8 cellular contexts compared by ENCODE assay signal in the genomic region with DNA sequence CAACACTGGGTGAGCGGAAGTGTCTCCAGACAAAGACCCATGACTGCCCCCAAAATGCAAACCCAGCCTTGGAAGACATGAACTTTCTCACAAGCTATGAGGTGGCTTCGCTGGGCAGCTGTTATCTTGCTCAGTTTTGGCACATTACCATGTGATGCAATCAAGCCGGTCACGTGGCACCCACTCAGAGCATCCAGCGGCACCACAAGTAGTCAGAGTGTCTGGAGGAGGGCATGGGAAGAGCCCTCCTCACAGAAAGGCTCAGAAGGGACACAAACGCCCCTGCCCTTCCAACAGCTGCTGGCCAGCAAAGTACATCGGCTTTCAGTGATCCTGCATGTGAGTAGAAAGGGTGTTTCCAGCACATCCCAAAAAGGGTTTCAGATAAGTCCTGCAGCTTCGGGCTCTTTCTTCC.
A peak's percentile ranks its signal among the peaks of the same experiment; 100 is the strongest.
DNase-seq lines count a peak whose midpoint lies in the region; ATAC-seq, FAIRE-seq and TF ChIP-seq lines count a peak whose summit lies in the region.

No MANE protein-coding gene starts in this region.

- TF ChIP-seq CTCF in BJ (IDR thresholded peaks at IDR 0.05; ENCODE audit: insufficient read depth, low read depth, low read length) (no peak), K562 (IDR thresholded peaks at IDR 0.05 in 2 of 3, conservative IDR thresholded peaks at IDR 0.05 in 1 of 3; ENCODE audit: insufficient read depth in 2 of 3, low read depth in 1 of 3, low read length in 3 of 3) (no peak)

- CTCF ChIA-PET in BJ (lab: Yijun Ruan, JAX) (interaction anchor here (0.8 to 1.4 kb wide), 2 partner anchors 12 to 13 kb away, joined by 3 to 4 read pairs; no protein-coding TSS in a partner anchor), K562 (lab: Yijun Ruan, JAX; ENCODE audit: low intra/inter-chr PET ratio) (no interaction called here)

- H3K9me3 ChIP-seq in K562 (replicated peaks; ENCODE audit: control insufficient read depth, insufficient read depth, low read depth, low read length) = no peaks in the 10 kb centered on the region

- H3K4me1 ChIP-seq in K562 (replicated peaks in 1 of 2; ENCODE audit: control insufficient read depth in 2 of 2, insufficient read depth in 2 of 2, low read length in 2 of 2) = peaks cover 14 to 36% of the 10 kb centered on the region in 2 experiments; a peak in 4 of 5 replicates

- in situ Hi-C loops in K562 (cut with MboI) = loop anchor here (10.0 kb wide), 1 partner anchor 329 kb away; no protein-coding TSS in a partner anchor

- no peak overlapping the region for H3K9ac ChIP-seq in K562 (ENCODE audit: insufficient read depth in 1 of 2, low read depth in 2 of 2, low read length in 2 of 2)

- POLR2A ChIA-PET in BJ (lab: Charles Lee) (no interaction called here), K562 (lab: Yijun Ruan, JAX) (interaction anchor here (0.5 to 3.7 kb wide), 8 partner anchors 9 to 329 kb away, joined by 3 to 11 read pairs (median 4); no protein-coding TSS in a partner anchor)

- FAIRE-seq in K562 (lab: Jason Lieb, UNC) = no peak

- H3K36me3 ChIP-seq in BJ (ENCODE audit: control insufficient read depth, insufficient read depth, low read length) = no peaks in the 10 kb centered on the region
- H3K36me3 ChIP-seq in K562 (ENCODE audit: control insufficient read depth, insufficient read depth, low read length) = no peaks in the 10 kb centered on the region

- no peaks in the 10 kb centered on the region for H3K27me3 ChIP-seq in BJ (ENCODE audit: control insufficient read depth, insufficient read depth, low read length)
- no peaks in the 10 kb centered on the region for H3K27me3 ChIP-seq in K562 (ENCODE audit: control insufficient read depth in 2 of 2, insufficient read depth in 2 of 2, low read length in 2 of 2)

- H3K4me1 Mint-ChIP-seq in stimulated activated naive CD8-positive, alpha-beta T cell treated with anti-CD3 and anti-CD28 coated beads, Interleukin-15, amount 100 ng/mL, for 72 hours = peaks cover 55% of the 10 kb centered on the region

- H3K27ac Mint-ChIP-seq in stimulated activated naive CD8-positive, alpha-beta T cell treated with anti-CD3 and anti-CD28 coated beads, Interleukin-15, amount 100 ng/mL, for 72 hours = no peak overlapping the region

- intact Hi-C loops in K562 (cut with micrococcal nuclease) = loop anchor here (5.0 kb wide), 1 partner anchor 112 kb away; no protein-coding TSS in a partner anchor

- no peak overlapping the region for H3K4me3 Mint-ChIP-seq in stimulated activated naive CD8-positive, alpha-beta T cell treated with anti-CD3 and anti-CD28 coated beads, Interleukin-15, amount 100 ng/mL, for 72 hours

- no peaks in the 10 kb centered on the region for H3K9me1 ChIP-seq in K562 (ENCODE audit: control insufficient read depth, insufficient read depth, low read length)

- no peaks in the 10 kb centered on the region for H3K27me3 Mint-ChIP-seq in stimulated activated naive CD8-positive, alpha-beta T cell treated with anti-CD3 and anti-CD28 coated beads, Interleukin-15, amount 100 ng/mL, for 72 hours

- DNase-seq in BJ (ENCODE audit: low read depth) (peak; percentile 41), NCI-H2029 treated with DMSO at 0.1 percent for 48 hours (lab: John Stamatoyannopoulos, UW) (peak; percentile 75), K562 (ENCODE audit: extremely low read depth in 1 of 4, low spot score in 3 of 4) (peak in 2 of 4 experiments; percentile 27 to 66), mucosa of gallbladder (ENCODE audit: low spot score) (peak; percentile 89), NCI-H82 (lab: John Stamatoyannopoulos, UW) (no peak)
- DNase-seq in activated naive CD4-positive, alpha-beta T cell treated with Interleukin-2 at 50 U/mL for 16 hours = no peak
- DNase-seq in stimulated activated naive CD8-positive, alpha-beta T cell treated with anti-CD3 and anti-CD28 coated beads, Interleukin-15, amount 100 ng/mL, for 72 hours = no peak

- BruUV-seq in K562 (replicated peaks; lab: Mats Ljungman, UMichigan) = no TSS peak

- H3K27ac ChIP-seq in K562 (ENCODE audit: extremely low read depth, low read depth, low read length) = no peak overlapping the region

- no peak for TF ChIP-seq POLR2A in K562 (conservative IDR thresholded peaks at IDR 0.05)

- peak overlapping the region; percentile 40 for H3K4me2 ChIP-seq in K562 (ENCODE audit: insufficient read depth, low read length)

- peak in 1 of 2 experiments; percentile 16; a peak in 1 of 4 replicates for TF ChIP-seq RAD21 in K562 (CRISPR knock-in tag; conservative IDR thresholded peaks at IDR 0.05 in 1 of 2, IDR thresholded peaks at IDR 0.05 in 1 of 2)

- no peak overlapping the region for H3K4me3 ChIP-seq in BJ (ENCODE audit: low read depth, low read length)
- no peak overlapping the region for H3K4me3 ChIP-seq in K562

- ATAC-seq in K562 = peak; percentile 69
- ATAC-seq in GM18502 (IDR thresholded peaks at IDR 0.05; ENCODE audit: poor library complexity, unreplicated experiment) = no peak
- ATAC-seq in stimulated activated naive CD8-positive, alpha-beta T cell treated with anti-CD3 and anti-CD28 coated beads, Interleukin-15, amount 100 ng/mL, for 72 hours = no peak

- no peak for TF ChIP-seq EP300 in K562 (IDR thresholded peaks at IDR 0.05; ENCODE audit: low read length)

- H2AFZ ChIP-seq in K562 (ENCODE audit: low read depth, low read length) = peak overlapping the region; percentile 57

- no peaks in the 10 kb centered on the region for H4K20me1 ChIP-seq in K562 (replicated peaks; ENCODE audit: control insufficient read depth, insufficient read depth, low read length)

- H3K9me3 Mint-ChIP-seq in stimulated activated naive CD8-positive, alpha-beta T cell treated with anti-CD3 and anti-CD28 coated beads, Interleukin-15, amount 100 ng/mL, for 72 hours = no peaks in the 10 kb centered on the region

- no peaks in the 10 kb centered on the region for H3K79me2 ChIP-seq in K562 (ENCODE audit: control insufficient read depth, insufficient read depth, low read length)

- WGBS in K562 (ENCODE audit: insufficient coverage, low coverage, missing lambda C conversion rate) = 14% methylated on average over 8 of the region's 8 CpGs

TF ChIP-seq in K562, 482 proteins besides CTCF, POLR2A, EP300 and RAD21 (continues in another document):
- peak; percentile 11 for TF ChIP-seq FOS (IDR thresholded peaks at IDR 0.05; ENCODE audit: extremely low read depth, insufficient read length)
- 0 out of 2 replicates have a peak, but pooled peaks have one; percentile 42 for TF ChIP-seq NR2C2 (CRISPR knock-in tag; IDR thresholded peaks at IDR 0.05)
- TF ChIP-seq NR2C2 (tag; IDR thresholded peaks at IDR 0.05) = 0 out of 2 replicates have a peak, but pooled peaks have one; percentile 46
- TF ChIP-seq RHOXF2B (CRISPR knock-in tag; conservative IDR thresholded peaks at IDR 0.05) = no peak
- peak; percentile 43; the same call in 1 of the 2 replicates for TF ChIP-seq SMARCE1 (IDR thresholded peaks at IDR 0.05)
- TF ChIP-seq GTF2F1 (IDR thresholded peaks at IDR 0.05; ENCODE audit: low read depth, low read length) = no peak
- no peak for TF ChIP-seq ZNF224 (CRISPR knock-in tag; IDR thresholded peaks at IDR 0.05)
- TF ChIP-seq ZC3H4 (CRISPR knock-in tag; IDR thresholded peaks at IDR 0.05; ENCODE audit: borderline replicate concordance) = no peak
- TF ChIP-seq SAP30 (IDR thresholded peaks at IDR 0.05; ENCODE audit: borderline replicate concordance, insufficient read depth, low read depth, low read length, poor library complexity, severe bottlenecking) = no peak
- no peak for TF ChIP-seq HDAC6 (IDR thresholded peaks at IDR 0.05; ENCODE audit: low read depth, low read length)
- peak; percentile 84 for TF ChIP-seq NFIC (IDR thresholded peaks at IDR 0.05)
- TF ChIP-seq, protein P1, sequence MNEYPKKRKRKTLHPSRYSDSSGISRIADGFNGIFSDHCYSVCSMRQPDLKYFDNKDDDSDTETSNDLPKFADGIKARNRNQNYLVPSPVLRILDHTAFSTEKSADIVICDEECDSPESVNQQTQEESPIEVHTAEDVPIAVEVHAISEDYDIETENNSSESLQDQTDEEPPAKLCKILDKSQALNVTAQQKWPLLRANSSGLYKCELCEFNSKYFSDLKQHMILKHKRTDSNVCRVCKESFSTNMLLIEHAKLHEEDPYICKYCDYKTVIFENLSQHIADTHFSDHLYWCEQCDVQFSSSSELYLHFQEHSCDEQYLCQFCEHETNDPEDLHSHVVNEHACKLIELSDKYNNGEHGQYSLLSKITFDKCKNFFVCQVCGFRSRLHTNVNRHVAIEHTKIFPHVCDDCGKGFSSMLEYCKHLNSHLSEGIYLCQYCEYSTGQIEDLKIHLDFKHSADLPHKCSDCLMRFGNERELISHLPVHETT (CRISPR knock-in tag; conservative IDR thresholded peaks at IDR 0.05 in 1 of 2, IDR thresholded peaks at IDR 0.05 in 1 of 2) = no peak; a peak in 1 of 4 replicates
- no peak for TF ChIP-seq CREB1 (IDR thresholded peaks at IDR 0.05)
- TF ChIP-seq CREB1 (CRISPR knock-in tag; IDR thresholded peaks at IDR 0.05) = peak; percentile 37; the same call in 1 of the 2 replicates
- TF ChIP-seq LCOR (CRISPR knock-in tag; IDR thresholded peaks at IDR 0.05) = peak; percentile 82
- TF ChIP-seq MEIS2 (IDR thresholded peaks at IDR 0.05; ENCODE audit: partially characterized antibody) = no peak
- TF ChIP-seq FOXJ3 (CRISPR knock-in tag; IDR thresholded peaks at IDR 0.05) = no peak
- TF ChIP-seq, protein P2, sequence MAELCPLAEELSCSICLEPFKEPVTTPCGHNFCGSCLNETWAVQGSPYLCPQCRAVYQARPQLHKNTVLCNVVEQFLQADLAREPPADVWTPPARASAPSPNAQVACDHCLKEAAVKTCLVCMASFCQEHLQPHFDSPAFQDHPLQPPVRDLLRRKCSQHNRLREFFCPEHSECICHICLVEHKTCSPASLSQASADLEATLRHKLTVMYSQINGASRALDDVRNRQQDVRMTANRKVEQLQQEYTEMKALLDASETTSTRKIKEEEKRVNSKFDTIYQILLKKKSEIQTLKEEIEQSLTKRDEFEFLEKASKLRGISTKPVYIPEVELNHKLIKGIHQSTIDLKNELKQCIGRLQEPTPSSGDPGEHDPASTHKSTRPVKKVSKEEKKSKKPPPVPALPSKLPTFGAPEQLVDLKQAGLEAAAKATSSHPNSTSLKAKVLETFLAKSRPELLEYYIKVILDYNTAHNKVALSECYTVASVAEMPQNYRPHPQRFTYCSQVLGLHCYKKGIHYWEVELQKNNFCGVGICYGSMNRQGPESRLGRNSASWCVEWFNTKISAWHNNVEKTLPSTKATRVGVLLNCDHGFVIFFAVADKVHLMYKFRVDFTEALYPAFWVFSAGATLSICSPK (IDR thresholded peaks at IDR 0.05; ENCODE audit: borderline replicate concordance) = no peak
- no peak for TF ChIP-seq PYGO2 (tag; IDR thresholded peaks at IDR 0.05)
- no peak for TF ChIP-seq CHD1 (IDR thresholded peaks at IDR 0.05; ENCODE audit: low read length)
- no peak for TF ChIP-seq ZBTB8A (IDR thresholded peaks at IDR 0.05; ENCODE audit: partially characterized antibody)
- TF ChIP-seq L3MBTL2 (IDR thresholded peaks at IDR 0.05) = peak; percentile 97
- no peak for TF ChIP-seq POU5F1 (IDR thresholded peaks at IDR 0.05; ENCODE audit: borderline replicate concordance, low read depth, low read length, partially characterized antibody)
- TF ChIP-seq ZNF668 (CRISPR knock-in tag; IDR thresholded peaks at IDR 0.05) = peak; percentile 6; the same call in 1 of the 2 replicates

Comparison
In these comparisons a context has a peak if more than half of its experiments do, and no peak if none do; other contexts are left out.
1. DNase-seq: peak in BJ (single experiment), NCI-H2029 treated with DMSO at 0.1 percent for 48 hours (single experiment) and mucosa of gallbladder (single experiment); none in activated naive CD4-positive, alpha-beta T cell treated with Interleukin-2 at 50 U/mL for 16 hours (single experiment), stimulated activated naive CD8-positive, alpha-beta T cell treated with anti-CD3 and anti-CD28 coated beads, Interleukin-15, amount 100 ng/mL, for 72 hours (0 of 2) and NCI-H82 (single experiment).